In the genomic region with DNA sequence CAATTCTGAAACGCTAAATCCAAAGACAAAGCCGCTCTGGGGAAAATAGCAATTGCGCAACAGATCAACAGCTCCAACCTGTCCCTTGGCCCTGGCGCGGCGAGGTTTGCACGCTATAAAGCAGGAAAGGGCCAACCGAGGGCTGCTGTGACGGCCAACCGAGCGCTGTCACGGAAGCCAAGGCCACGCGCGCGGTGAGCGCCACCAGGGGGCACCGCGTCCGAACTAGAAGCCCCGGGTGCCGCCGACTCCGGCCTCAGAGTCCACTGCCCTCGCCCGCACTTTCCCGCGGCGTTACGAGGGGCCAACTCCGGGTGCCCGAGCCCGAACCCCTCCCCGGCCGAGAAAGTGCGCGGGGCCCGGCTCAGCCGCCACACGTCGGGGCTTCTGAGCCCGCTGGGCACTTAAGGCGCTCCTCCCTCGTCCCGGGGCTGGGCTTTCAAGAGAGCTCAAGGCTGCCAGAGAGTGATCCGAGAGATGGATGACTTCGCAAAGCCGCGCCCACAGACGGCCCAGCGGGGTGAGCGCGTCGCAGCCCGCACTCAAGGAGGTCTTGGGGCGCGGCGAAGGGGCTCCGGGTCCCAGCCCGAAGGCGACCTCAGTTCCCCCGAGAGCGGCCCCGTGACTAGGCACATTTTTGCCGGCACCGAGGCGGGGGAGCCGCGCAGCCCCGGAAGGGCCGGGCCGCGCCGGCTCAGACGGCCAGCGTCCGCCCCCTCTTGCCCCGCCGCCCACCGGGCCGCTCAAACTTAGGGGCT, we compare ENCODE assay signal across 1 cellular context.
TF ChIP-seq lines count a peak whose summit lies in the region.

No MANE protein-coding gene starts in this region.

TF ChIP-seq in HepG2, 621 proteins besides CTCF, POLR2A, EP300 and RAD21 (continued from another document and continues in another):
- TF ChIP-seq, protein P1, sequence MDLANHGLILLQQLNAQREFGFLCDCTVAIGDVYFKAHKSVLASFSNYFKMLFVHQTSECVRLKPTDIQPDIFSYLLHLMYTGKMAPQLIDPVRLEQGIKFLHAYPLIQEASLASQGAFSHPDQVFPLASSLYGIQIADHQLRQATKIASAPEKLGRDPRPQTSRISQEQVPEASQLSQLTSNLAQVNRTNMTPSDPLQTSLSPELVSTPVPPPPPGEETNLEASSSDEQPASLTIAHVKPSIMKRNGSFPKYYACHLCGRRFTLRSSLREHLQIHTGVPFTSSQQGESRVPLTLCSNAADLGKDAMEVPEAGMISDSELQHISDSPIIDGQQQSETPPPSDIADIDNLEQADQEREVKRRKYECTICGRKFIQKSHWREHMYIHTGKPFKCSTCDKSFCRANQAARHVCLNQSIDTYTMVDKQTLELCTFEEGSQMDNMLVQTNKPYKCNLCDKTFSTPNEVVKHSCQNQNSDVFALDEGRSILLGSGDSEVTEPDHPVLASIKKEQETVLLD (CRISPR knock-in tag; IDR thresholded peaks at IDR 0.05; ENCODE audit: low read depth) = peak; percentile 93
- TF ChIP-seq ZNF431 (CRISPR knock-in tag; IDR thresholded peaks at IDR 0.05; ENCODE audit: borderline replicate concordance, low read depth) (peak; percentile 98), YEATS4 (CRISPR knock-in tag; IDR thresholded peaks at IDR 0.05; ENCODE audit: borderline replicate concordance) (peak; percentile 94), GTF2F1 (IDR thresholded peaks at IDR 0.05; ENCODE audit: low read length) (peak; percentile 77), ZFY (CRISPR knock-in tag; IDR thresholded peaks at IDR 0.05) (peak; percentile 87), GABPB1 (CRISPR knock-in tag; IDR thresholded peaks at IDR 0.05) (peak; percentile 91), ZNF343 (CRISPR knock-in tag; IDR thresholded peaks at IDR 0.05) (peak; percentile 82; the same call in 1 of the 2 replicates), ZFP82 (CRISPR knock-in tag; IDR thresholded peaks at IDR 0.05; ENCODE audit: borderline replicate concordance) (peak; percentile 92; the same call in 1 of the 2 replicates), NCOA2 (CRISPR knock-in tag; IDR thresholded peaks at IDR 0.05) (peak; percentile 91), ZNF10 (CRISPR knock-in tag; IDR thresholded peaks at IDR 0.05; ENCODE audit: borderline replicate concordance, low read depth) (no peak), ZBTB43 (CRISPR knock-in tag; conservative IDR thresholded peaks at IDR 0.05) (peak; percentile 47; the same call in 1 of the 2 replicates), ZNF33B (CRISPR knock-in tag; IDR thresholded peaks at IDR 0.05) (peak; percentile 91), ELF1 (CRISPR knock-in tag; IDR thresholded peaks at IDR 0.05) (peak; percentile 86), ZNF747 (CRISPR knock-in tag; IDR thresholded peaks at IDR 0.05; ENCODE audit: borderline replicate concordance) (0 out of 2 replicates have a peak, but pooled peaks have one; percentile 86), SKI (IDR thresholded peaks at IDR 0.05; ENCODE audit: partially characterized antibody) (peak; percentile 91), ZNF367 (CRISPR knock-in tag; IDR thresholded peaks at IDR 0.05; ENCODE audit: borderline replicate concordance) (no peak; the same call in 1 of the 2 replicates), HNRNPK (IDR thresholded peaks at IDR 0.05; ENCODE audit: low read depth, low read length, poor library complexity, severe bottlenecking) (no peak), ZNF569 (CRISPR knock-in tag; IDR thresholded peaks at IDR 0.05; ENCODE audit: borderline replicate concordance) (no peak), PTBP1 (IDR thresholded peaks at IDR 0.05; ENCODE audit: low read depth, low read length, poor library complexity, severe bottlenecking) (no peak), HDAC1 (CRISPR knock-in tag; IDR thresholded peaks at IDR 0.05) (peak; percentile 100), NFE2 (CRISPR knock-in tag; IDR thresholded peaks at IDR 0.05) (peak; percentile 68; the same call in 1 of the 2 replicates), AHR (CRISPR knock-in tag; IDR thresholded peaks at IDR 0.05) (peak; percentile 100), FUBP1 (CRISPR knock-in tag; IDR thresholded peaks at IDR 0.05; ENCODE audit: borderline replicate concordance) (peak; percentile 33; the same call in 1 of the 2 replicates), ZNF674 (CRISPR knock-in tag; IDR thresholded peaks at IDR 0.05; ENCODE audit: low read depth) (no peak), HMGXB3 (CRISPR knock-in tag; IDR thresholded peaks at IDR 0.05; ENCODE audit: borderline replicate concordance) (peak; percentile 88; the same call in 1 of the 2 replicates), SOX5 (CRISPR knock-in tag; IDR thresholded peaks at IDR 0.05; ENCODE audit: borderline replicate concordance) (peak; percentile 84), ZEB1 (IDR thresholded peaks at IDR 0.05; ENCODE audit: insufficient replicate concordance, low read depth) (peak; percentile 87), ZNF17 (CRISPR knock-in tag; IDR thresholded peaks at IDR 0.05) (no peak)
- TF ChIP-seq, protein P2, sequence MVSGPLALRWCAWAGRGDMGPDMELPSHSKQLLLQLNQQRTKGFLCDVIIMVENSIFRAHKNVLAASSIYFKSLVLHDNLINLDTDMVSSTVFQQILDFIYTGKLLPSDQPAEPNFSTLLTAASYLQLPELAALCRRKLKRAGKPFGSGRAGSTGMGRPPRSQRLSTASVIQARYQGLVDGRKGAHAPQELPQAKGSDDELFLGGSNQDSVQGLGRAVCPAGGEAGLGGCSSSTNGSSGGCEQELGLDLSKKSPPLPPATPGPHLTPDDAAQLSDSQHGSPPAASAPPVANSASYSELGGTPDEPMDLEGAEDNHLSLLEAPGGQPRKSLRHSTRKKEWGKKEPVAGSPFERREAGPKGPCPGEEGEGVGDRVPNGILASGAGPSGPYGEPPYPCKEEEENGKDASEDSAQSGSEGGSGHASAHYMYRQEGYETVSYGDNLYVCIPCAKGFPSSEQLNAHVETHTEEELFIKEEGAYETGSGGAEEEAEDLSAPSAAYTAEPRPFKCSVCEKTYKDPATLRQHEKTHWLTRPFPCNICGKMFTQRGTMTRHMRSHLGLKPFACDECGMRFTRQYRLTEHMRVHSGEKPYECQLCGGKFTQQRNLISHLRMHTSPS (CRISPR knock-in tag; IDR thresholded peaks at IDR 0.05; ENCODE audit: low read depth) = peak; percentile 90
- TF ChIP-seq, protein P3, sequence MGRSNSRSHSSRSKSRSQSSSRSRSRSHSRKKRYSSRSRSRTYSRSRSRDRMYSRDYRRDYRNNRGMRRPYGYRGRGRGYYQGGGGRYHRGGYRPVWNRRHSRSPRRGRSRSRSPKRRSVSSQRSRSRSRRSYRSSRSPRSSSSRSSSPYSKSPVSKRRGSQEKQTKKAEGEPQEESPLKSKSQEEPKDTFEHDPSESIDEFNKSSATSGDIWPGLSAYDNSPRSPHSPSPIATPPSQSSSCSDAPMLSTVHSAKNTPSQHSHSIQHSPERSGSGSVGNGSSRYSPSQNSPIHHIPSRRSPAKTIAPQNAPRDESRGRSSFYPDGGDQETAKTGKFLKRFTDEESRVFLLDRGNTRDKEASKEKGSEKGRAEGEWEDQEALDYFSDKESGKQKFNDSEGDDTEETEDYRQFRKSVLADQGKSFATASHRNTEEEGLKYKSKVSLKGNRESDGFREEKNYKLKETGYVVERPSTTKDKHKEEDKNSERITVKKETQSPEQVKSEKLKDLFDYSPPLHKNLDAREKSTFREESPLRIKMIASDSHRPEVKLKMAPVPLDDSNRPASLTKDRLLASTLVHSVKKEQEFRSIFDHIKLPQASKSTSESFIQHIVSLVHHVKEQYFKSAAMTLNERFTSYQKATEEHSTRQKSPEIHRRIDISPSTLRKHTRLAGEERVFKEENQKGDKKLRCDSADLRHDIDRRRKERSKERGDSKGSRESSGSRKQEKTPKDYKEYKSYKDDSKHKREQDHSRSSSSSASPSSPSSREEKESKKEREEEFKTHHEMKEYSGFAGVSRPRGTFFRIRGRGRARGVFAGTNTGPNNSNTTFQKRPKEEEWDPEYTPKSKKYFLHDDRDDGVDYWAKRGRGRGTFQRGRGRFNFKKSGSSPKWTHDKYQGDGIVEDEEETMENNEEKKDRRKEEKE (IDR thresholded peaks at IDR 0.05) = no peak
- TF ChIP-seq, protein P4, sequence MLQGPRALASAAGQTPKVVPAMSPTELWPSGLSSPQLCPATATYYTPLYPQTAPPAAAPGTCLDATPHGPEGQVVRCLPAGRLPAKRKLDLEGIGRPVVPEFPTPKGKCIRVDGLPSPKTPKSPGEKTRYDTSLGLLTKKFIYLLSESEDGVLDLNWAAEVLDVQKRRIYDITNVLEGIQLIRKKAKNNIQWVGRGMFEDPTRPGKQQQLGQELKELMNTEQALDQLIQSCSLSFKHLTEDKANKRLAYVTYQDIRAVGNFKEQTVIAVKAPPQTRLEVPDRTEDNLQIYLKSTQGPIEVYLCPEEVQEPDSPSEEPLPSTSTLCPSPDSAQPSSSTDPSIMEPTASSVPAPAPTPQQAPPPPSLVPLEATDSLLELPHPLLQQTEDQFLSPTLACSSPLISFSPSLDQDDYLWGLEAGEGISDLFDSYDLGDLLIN (CRISPR knock-in tag; IDR thresholded peaks at IDR 0.05; ENCODE audit: borderline replicate concordance) = peak; percentile 75; the same call in 1 of the 2 replicates
- TF ChIP-seq, protein P5, sequence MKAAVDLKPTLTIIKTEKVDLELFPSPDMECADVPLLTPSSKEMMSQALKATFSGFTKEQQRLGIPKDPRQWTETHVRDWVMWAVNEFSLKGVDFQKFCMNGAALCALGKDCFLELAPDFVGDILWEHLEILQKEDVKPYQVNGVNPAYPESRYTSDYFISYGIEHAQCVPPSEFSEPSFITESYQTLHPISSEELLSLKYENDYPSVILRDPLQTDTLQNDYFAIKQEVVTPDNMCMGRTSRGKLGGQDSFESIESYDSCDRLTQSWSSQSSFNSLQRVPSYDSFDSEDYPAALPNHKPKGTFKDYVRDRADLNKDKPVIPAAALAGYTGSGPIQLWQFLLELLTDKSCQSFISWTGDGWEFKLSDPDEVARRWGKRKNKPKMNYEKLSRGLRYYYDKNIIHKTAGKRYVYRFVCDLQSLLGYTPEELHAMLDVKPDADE (CRISPR knock-in tag; IDR thresholded peaks at IDR 0.05) = no peak
- TF ChIP-seq, protein P6, sequence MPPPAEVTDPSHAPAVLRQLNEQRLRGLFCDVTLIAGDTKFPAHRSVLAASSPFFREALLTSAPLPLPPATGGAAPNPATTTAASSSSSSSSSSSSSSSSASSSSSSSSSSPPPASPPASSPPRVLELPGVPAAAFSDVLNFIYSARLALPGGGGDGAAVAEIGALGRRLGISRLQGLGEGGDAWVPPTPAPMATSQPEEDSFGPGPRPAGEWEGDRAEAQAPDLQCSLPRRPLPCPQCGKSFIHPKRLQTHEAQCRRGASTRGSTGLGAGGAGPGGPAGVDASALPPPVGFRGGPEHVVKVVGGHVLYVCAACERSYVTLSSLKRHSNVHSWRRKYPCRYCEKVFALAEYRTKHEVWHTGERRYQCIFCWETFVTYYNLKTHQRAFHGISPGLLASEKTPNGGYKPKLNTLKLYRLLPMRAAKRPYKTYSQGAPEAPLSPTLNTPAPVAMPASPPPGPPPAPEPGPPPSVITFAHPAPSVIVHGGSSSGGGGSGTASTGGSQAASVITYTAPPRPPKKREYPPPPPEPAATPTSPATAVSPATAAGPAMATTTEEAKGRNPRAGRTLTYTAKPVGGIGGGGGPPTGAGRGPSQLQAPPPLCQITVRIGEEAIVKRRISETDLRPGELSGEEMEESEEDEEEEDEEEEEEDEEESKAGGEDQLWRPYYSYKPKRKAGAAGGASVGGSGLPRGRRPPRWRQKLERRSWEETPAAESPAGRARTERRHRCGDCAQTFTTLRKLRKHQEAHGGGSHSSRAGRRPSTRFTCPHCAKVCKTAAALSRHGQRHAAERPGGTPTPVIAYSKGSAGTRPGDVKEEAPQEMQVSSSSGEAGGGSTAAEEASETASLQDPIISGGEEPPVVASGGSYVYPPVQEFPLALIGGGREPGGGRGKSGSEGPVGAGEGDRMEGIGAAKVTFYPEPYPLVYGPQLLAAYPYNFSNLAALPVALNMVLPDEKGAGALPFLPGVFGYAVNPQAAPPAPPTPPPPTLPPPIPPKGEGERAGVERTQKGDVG (CRISPR knock-in tag; IDR thresholded peaks at IDR 0.05; ENCODE audit: borderline replicate concordance) = peak; percentile 94; the same call in 1 of the 2 replicates
